In genomic region chr7:56112244-56112643, GRCh38 we compare ENCODE assay signal across 2 cellular contexts. TPM values are rescaled to one million over a fixed set of nuclear protein-coding genes. Genes with fewer than 3 reads are reported as not detected.
"Had no signal": no experiment of that assay in that cellular context is flagged by ENCODE, and none has a peak within 500 bp of the region (broad histone marks: within the 10 kb centered on the region; RNA-seq: fewer than 3 reads in every experiment).

No MANE protein-coding gene starts in this region.

RNA-seq across cellular contexts. Expression of gene NUPR2, which starts 4.0 kb away (rescaled TPM):
- total RNA-seq: G401, GM12878 had no signal
- polyA plus RNA-seq: GM12878 had no signal

RNA-seq across cellular contexts. Expression of gene PHKG1, which starts 19.5 kb away (rescaled TPM):
- total RNA-seq: G401 had no signal
